Comparison of ENCODE assay signal across 1 cellular context in genomic region chr5:140574165-140574564, GRCh38.
A peak's percentile ranks its signal among the peaks of the same experiment; 100 is the strongest.
TF ChIP-seq lines count a peak whose summit lies in the region.

No MANE protein-coding gene starts in this region.

TF ChIP-seq in HepG2, 621 proteins besides CTCF, POLR2A, EP300 and RAD21:
- TF ChIP-seq ELF1 (CRISPR knock-in tag; IDR thresholded peaks at IDR 0.05) (0 out of 2 replicates have a peak, but pooled peaks have one; percentile 9), ZFP62 (CRISPR knock-in tag; IDR thresholded peaks at IDR 0.05) (no peak), HHEX (CRISPR knock-in tag; IDR thresholded peaks at IDR 0.05) (no peak), TEAD3 (CRISPR knock-in tag; optimal IDR thresholded peaks at IDR 0.05; ENCODE audit: borderline replicate concordance) (peak; percentile 72)
